ENCODE assay signal across 33 cellular contexts in the genomic region with DNA sequence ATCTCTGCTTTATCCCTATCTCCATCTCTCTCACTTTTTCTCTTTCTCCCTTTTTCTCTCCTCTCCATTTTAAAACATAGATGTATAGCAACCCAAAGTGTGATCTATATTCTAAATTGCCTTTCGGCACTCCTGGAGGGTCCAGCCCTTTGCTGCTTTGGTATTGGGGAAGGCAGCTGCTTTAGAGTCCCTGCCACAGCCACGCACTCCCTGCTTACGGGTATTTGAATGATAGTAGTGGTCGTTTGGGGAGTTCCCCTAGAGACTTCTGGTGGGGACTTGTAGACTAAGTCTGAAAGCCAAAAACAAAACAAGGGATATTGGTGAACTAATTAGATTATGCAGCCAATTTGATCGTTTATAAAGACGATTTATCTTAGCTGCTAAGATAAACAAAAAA. TPM values are rescaled to one million over a fixed set of nuclear protein-coding genes. Genes with fewer than 3 reads are reported as not detected.
"Had no signal": no experiment of that assay in that cellular context is flagged by ENCODE, and none has a peak within 500 bp of the region (broad histone marks: within the 10 kb centered on the region; RNA-seq: fewer than 3 reads in every experiment).

No MANE protein-coding gene starts in this region.

- H3K4me2 ChIP-seq: SK-N-SH had no signal

- H3K27me3 ChIP-seq: adrenal gland, body of pancreas, breast epithelium, SJCRH30 had no signal

- H3K27ac Mint-ChIP-seq: activated CD4-positive, alpha-beta T cell treated with anti-CD3 and anti-CD28 coated beads for 36 hours; activated CD4-positive, alpha-beta T cell treated with anti-CD3 and anti-CD28 coated beads, Interleukin-2, amount 10 ng/mL, durations not matched to agents 7 days and 5 days; activated naive CD4-positive, alpha-beta T cell treated with anti-CD3 and anti-CD28 coated beads for 36 hours; activated naive CD4-positive, alpha-beta T cell treated with anti-CD3 and anti-CD28 coated beads, Interleukin-2, amount 50 U/mL, for 72 hours; activated T-helper 1 cell treated with anti-CD3 and anti-CD28 coated beads, Interleukin-12 subunit alpha, Interleukin-12 subunit beta, Interleukin-2, Interleukin-4 antibody, amounts not matched to agents 30 ng/mL and 10 ng/mL and 1 ng/mL, durations not matched to agents 14 hours and 24 hours and 36 hours; T-helper 1 cell treated with Interleukin-12 subunit alpha and Interleukin-12 subunit beta and Interleukin-4 antibody, amounts not matched to agents 30 μg/mL and 1 μg/mL, for 36 hours; T-helper 2 cell treated with Interferon-gamma antibody and Interleukin-4, amounts not matched to agents 5 μg/mL and 100 μg/mL, for 36 hours had no signal

- H3K4me1 Mint-ChIP-seq: activated CD4-positive, alpha-beta T cell treated with anti-CD3 and anti-CD28 coated beads for 36 hours; activated CD4-positive, alpha-beta T cell treated with anti-CD3 and anti-CD28 coated beads, Interleukin-2, amount 10 ng/mL, durations not matched to agents 7 days and 5 days had no signal

- H3K9me2 ChIP-seq: SK-N-SH had no signal

- H3K9me3 ChIP-seq: adrenal gland, body of pancreas, breast epithelium, SJCRH30, SK-N-SH had no signal

- H3K9ac ChIP-seq: SK-N-SH had no signal

- H3K4me3 Mint-ChIP-seq: activated CD4-positive, alpha-beta T cell treated with anti-CD3 and anti-CD28 coated beads for 36 hours; activated CD4-positive, alpha-beta T cell treated with anti-CD3 and anti-CD28 coated beads, Interleukin-2, amount 10 ng/mL, durations not matched to agents 7 days and 5 days; activated naive CD4-positive, alpha-beta T cell treated with anti-CD3 and anti-CD28 coated beads for 36 hours; activated T-cell treated with anti-CD3 and anti-CD28 coated beads, Interleukin-2, amount 50 U/mL, for 4 hours; activated T-helper 1 cell treated with anti-CD3 and anti-CD28 coated beads, Interleukin-12 subunit alpha, Interleukin-12 subunit beta, Interleukin-2, Interleukin-4 antibody, amounts not matched to agents 30 ng/mL and 10 ng/mL and 1 ng/mL, durations not matched to agents 14 hours and 24 hours and 36 hours; T-helper 1 cell treated with Interleukin-12 subunit alpha and Interleukin-12 subunit beta and Interleukin-4 antibody, amounts not matched to agents 30 μg/mL and 1 μg/mL, for 36 hours; T-helper 2 cell treated with Interferon-gamma antibody and Interleukin-4, amounts not matched to agents 5 μg/mL and 100 μg/mL, for 36 hours had no signal

- H3K4me3 ChIP-seq: adrenal gland, body of pancreas, breast epithelium, SJCRH30 had no signal

- H3K9me3 Mint-ChIP-seq: activated CD4-positive, alpha-beta T cell treated with anti-CD3 and anti-CD28 coated beads, Interleukin-2, amount 10 ng/mL, durations not matched to agents 7 days and 5 days; activated naive CD4-positive, alpha-beta T cell treated with anti-CD3 and anti-CD28 coated beads for 36 hours; activated naive CD4-positive, alpha-beta T cell treated with anti-CD3 and anti-CD28 coated beads, Interleukin-2, amount 50 U/mL, for 72 hours; activated T-cell treated with anti-CD3 and anti-CD28 coated beads, Interleukin-2, amount 50 U/mL, for 4 hours; activated T-helper 1 cell treated with anti-CD3 and anti-CD28 coated beads, Interleukin-12 subunit alpha, Interleukin-12 subunit beta, Interleukin-2, Interleukin-4 antibody, amounts not matched to agents 30 ng/mL and 10 ng/mL and 1 ng/mL, durations not matched to agents 14 hours and 24 hours and 36 hours; T-helper 1 cell treated with Interleukin-12 subunit alpha and Interleukin-12 subunit beta and Interleukin-4 antibody, amounts not matched to agents 30 μg/mL and 1 μg/mL, for 36 hours; T-helper 2 cell treated with Interferon-gamma antibody and Interleukin-4, amounts not matched to agents 5 μg/mL and 100 μg/mL, for 36 hours had no signal

- H3K27ac ChIP-seq: adrenal gland, body of pancreas, breast epithelium, SJCRH30 had no signal

- ATAC-seq: activated CD4-positive, alpha-beta T cell treated with anti-CD3 and anti-CD28 coated beads for 36 hours; activated CD4-positive, CD25-positive, alpha-beta regulatory T cell treated with anti-CD3 and anti-CD28 coated beads, Interleukin-2, amount 50 U/mL, for 24 hours; activated naive CD4-positive, alpha-beta T cell treated with anti-CD3 and anti-CD28 coated beads, Interleukin-2, amount 50 U/mL, for 72 hours; activated T-cell treated with anti-CD3 and anti-CD28 coated beads, Interleukin-2, amount 50 U/mL, for 4 hours; body of pancreas; Panc1 had no signal

- DNase-seq: activated CD4-positive, alpha-beta T cell treated with anti-CD3 and anti-CD28 coated beads for 36 hours; activated CD4-positive, alpha-beta T cell treated with anti-CD3 and anti-CD28 coated beads, Interleukin-2, amount 10 ng/mL, durations not matched to agents 7 days and 5 days; activated CD4-positive, alpha-beta T cell treated with anti-CD3 and anti-CD28 coated beads, Interleukin-2, amount 50 U/mL, for 48 hours; activated CD8-positive, alpha-beta memory T cell treated with anti-CD3 and anti-CD28 coated beads, Interleukin-2, amount 50 U/mL, for 4 hours; activated gamma-delta T cell treated with Interleukin-2 at 50 U/mL for 16 hours; activated naive CD4-positive, alpha-beta T cell treated with anti-CD3 and anti-CD28 coated beads for 36 hours; activated T-cell treated with anti-CD3 and anti-CD28 coated beads for 4 hours; activated T-cell treated with anti-CD3 and anti-CD28 coated beads, Interleukin-2, amount 50 U/mL, for 4 hours; adrenal gland; body of pancreas; cerebellar nuclear complex; Karpas-422; NCI-H1048; NCI-H1105 treated with DMSO at 0.1 percent for 48 hours; NCI-H1436; NCI-H1694; NCI-H1930; NCI-H2081 treated with DMSO at 0.1 percent for 48 hours; NCI-H226; NCI-H446 treated with DMSO at 0.1 percent for 48 hours; NCI-H524; NK-92 treated with Interleukin-12 subunit alpha and Interleukin-12 subunit beta, amount 100 ng/mL, for 24 hours; SHP77; SJCRH30 had no signal

- H3K36me3 ChIP-seq: adrenal gland, breast epithelium, SJCRH30 had no signal

- H3K4me1 ChIP-seq: adrenal gland, body of pancreas, breast epithelium, SJCRH30 had no signal

RNA-seq across cellular contexts. Expression of a gene that starts 11.9 kb away (rescaled TPM):
- total RNA-seq: activated CD4-positive, alpha-beta T cell treated with anti-CD3 and anti-CD28 coated beads, Interleukin-2, amount 10 ng/mL, durations not matched to agents 7 days and 5 days; MCF 10A had no signal
